1 cellular context compared by ENCODE assay signal in the genomic region with DNA sequence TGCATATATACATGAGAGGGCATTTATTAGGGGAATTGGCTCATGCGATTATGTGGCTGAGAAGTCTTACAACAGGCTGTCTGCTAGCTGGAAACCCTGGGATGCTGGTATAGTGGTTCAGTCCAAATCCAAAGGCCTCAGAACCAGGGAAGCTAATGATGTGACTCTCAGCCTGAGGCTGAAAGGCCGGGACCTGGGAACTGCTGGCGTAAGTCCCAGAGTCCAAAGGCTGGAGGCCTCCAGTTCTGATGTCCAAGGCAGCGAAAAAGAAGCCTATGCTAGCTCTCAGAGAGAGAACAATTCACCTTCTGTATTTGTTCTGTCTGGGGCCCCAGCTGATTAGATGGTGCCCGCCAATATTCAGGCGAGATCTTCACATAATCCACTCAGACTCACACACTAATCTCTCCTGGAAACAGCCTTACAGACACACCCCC.
TF ChIP-seq lines count a peak whose summit lies in the region.

No MANE protein-coding gene starts in this region.

TF ChIP-seq in HepG2, 621 proteins besides CTCF, POLR2A, EP300 and RAD21 (continued from another document and continues in another):
- TF ChIP-seq, protein P1, sequence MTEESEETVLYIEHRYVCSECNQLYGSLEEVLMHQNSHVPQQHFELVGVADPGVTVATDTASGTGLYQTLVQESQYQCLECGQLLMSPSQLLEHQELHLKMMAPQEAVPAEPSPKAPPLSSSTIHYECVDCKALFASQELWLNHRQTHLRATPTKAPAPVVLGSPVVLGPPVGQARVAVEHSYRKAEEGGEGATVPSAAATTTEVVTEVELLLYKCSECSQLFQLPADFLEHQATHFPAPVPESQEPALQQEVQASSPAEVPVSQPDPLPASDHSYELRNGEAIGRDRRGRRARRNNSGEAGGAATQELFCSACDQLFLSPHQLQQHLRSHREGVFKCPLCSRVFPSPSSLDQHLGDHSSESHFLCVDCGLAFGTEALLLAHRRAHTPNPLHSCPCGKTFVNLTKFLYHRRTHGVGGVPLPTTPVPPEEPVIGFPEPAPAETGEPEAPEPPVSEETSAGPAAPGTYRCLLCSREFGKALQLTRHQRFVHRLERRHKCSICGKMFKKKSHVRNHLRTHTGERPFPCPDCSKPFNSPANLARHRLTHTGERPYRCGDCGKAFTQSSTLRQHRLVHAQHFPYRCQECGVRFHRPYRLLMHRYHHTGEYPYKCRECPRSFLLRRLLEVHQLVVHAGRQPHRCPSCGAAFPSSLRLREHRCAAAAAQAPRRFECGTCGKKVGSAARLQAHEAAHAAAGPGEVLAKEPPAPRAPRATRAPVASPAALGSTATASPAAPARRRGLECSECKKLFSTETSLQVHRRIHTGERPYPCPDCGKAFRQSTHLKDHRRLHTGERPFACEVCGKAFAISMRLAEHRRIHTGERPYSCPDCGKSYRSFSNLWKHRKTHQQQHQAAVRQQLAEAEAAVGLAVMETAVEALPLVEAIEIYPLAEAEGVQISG (CRISPR knock-in tag; IDR thresholded peaks at IDR 0.05): peak; percentile 49; the same call in 1 of the 2 replicates
- TF ChIP-seq ZNF781 (CRISPR knock-in tag; IDR thresholded peaks at IDR 0.05; ENCODE audit: borderline replicate concordance, not compliant biosample characterization) (no peak), MAF1 (CRISPR knock-in tag; IDR thresholded peaks at IDR 0.05; ENCODE audit: borderline replicate concordance) (no peak), PRDM10 (CRISPR knock-in tag; IDR thresholded peaks at IDR 0.05; ENCODE audit: low read depth) (peak; percentile 91), MIXL1 (CRISPR knock-in tag; IDR thresholded peaks at IDR 0.05) (no peak), ZBTB42 (CRISPR knock-in tag; IDR thresholded peaks at IDR 0.05) (no peak), ELF3 (CRISPR knock-in tag; IDR thresholded peaks at IDR 0.05) (peak; percentile 32; the same call in 1 of the 2 replicates), SOX5 (CRISPR knock-in tag; IDR thresholded peaks at IDR 0.05; ENCODE audit: borderline replicate concordance) (peak; percentile 90), ZNF30 (CRISPR knock-in tag; IDR thresholded peaks at IDR 0.05) (no peak), NR2F6 (IDR thresholded peaks at IDR 0.05) (no peak), NR2F6 (CRISPR knock-in tag; IDR thresholded peaks at IDR 0.05) (peak; percentile 40; the same call in 1 of the 2 replicates), MBNL3 (CRISPR knock-in tag; conservative IDR thresholded peaks at IDR 0.05) (no peak), ZNF761 (CRISPR knock-in tag; conservative IDR thresholded peaks at IDR 0.05) (no peak), PRPF4 (IDR thresholded peaks at IDR 0.05; ENCODE audit: low read depth, low read length, poor library complexity, severe bottlenecking) (no peak), MAFK (conservative IDR thresholded peaks at IDR 0.05 in 1 of 2, IDR thresholded peaks at IDR 0.05 in 1 of 2; ENCODE audit: low read length in 2 of 2) (no peak), TCF7 (IDR thresholded peaks at IDR 0.05; ENCODE audit: low read depth) (0 out of 2 replicates have a peak, but pooled peaks have one; percentile 8), NR2F1 (CRISPR knock-in tag; IDR thresholded peaks at IDR 0.05) (peak in 1 of 2 experiments; percentile 50; a peak in 1 of 4 replicates), ZMYM4 (CRISPR knock-in tag; IDR thresholded peaks at IDR 0.05) (peak; percentile 82), ZFX (CRISPR knock-in tag; IDR thresholded peaks at IDR 0.05; ENCODE audit: low read depth) (peak; percentile 63), ETS1 (CRISPR knock-in tag; IDR thresholded peaks at IDR 0.05) (no peak), ZNF484 (CRISPR knock-in tag; IDR thresholded peaks at IDR 0.05; ENCODE audit: borderline replicate concordance, low read depth) (no peak), EHMT2 (IDR thresholded peaks at IDR 0.05; ENCODE audit: borderline replicate concordance, low read depth, low read length) (peak; percentile 42; the same call in 1 of the 2 replicates), POLR2AphosphoS5 (IDR thresholded peaks at IDR 0.05; ENCODE audit: low read depth, low read length) (no peak), CREM (IDR thresholded peaks at IDR 0.05) (peak; percentile 29; the same call in 1 of the 2 replicates), CREM (CRISPR knock-in tag; IDR thresholded peaks at IDR 0.05) (no peak), SOX13 (IDR thresholded peaks at IDR 0.05) (peak; percentile 64; the same call in 1 of the 2 replicates), SOX13 (CRISPR knock-in tag; conservative IDR thresholded peaks at IDR 0.05 in 1 of 2, IDR thresholded peaks at IDR 0.05 in 1 of 2) (peak in 1 of 2 experiments; percentile 89; a peak in 2 of 4 replicates), ZNF280D (CRISPR knock-in tag; IDR thresholded peaks at IDR 0.05) (no peak)
- TF ChIP-seq, protein P2, sequence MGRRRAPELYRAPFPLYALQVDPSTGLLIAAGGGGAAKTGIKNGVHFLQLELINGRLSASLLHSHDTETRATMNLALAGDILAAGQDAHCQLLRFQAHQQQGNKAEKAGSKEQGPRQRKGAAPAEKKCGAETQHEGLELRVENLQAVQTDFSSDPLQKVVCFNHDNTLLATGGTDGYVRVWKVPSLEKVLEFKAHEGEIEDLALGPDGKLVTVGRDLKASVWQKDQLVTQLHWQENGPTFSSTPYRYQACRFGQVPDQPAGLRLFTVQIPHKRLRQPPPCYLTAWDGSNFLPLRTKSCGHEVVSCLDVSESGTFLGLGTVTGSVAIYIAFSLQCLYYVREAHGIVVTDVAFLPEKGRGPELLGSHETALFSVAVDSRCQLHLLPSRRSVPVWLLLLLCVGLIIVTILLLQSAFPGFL (CRISPR knock-in tag; IDR thresholded peaks at IDR 0.05): no peak
- TF ChIP-seq, protein P3, sequence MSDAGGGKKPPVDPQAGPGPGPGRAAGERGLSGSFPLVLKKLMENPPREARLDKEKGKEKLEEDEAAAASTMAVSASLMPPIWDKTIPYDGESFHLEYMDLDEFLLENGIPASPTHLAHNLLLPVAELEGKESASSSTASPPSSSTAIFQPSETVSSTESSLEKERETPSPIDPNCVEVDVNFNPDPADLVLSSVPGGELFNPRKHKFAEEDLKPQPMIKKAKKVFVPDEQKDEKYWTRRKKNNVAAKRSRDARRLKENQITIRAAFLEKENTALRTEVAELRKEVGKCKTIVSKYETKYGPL (CRISPR knock-in tag; IDR thresholded peaks at IDR 0.05): no peak
- TF ChIP-seq, protein P4, sequence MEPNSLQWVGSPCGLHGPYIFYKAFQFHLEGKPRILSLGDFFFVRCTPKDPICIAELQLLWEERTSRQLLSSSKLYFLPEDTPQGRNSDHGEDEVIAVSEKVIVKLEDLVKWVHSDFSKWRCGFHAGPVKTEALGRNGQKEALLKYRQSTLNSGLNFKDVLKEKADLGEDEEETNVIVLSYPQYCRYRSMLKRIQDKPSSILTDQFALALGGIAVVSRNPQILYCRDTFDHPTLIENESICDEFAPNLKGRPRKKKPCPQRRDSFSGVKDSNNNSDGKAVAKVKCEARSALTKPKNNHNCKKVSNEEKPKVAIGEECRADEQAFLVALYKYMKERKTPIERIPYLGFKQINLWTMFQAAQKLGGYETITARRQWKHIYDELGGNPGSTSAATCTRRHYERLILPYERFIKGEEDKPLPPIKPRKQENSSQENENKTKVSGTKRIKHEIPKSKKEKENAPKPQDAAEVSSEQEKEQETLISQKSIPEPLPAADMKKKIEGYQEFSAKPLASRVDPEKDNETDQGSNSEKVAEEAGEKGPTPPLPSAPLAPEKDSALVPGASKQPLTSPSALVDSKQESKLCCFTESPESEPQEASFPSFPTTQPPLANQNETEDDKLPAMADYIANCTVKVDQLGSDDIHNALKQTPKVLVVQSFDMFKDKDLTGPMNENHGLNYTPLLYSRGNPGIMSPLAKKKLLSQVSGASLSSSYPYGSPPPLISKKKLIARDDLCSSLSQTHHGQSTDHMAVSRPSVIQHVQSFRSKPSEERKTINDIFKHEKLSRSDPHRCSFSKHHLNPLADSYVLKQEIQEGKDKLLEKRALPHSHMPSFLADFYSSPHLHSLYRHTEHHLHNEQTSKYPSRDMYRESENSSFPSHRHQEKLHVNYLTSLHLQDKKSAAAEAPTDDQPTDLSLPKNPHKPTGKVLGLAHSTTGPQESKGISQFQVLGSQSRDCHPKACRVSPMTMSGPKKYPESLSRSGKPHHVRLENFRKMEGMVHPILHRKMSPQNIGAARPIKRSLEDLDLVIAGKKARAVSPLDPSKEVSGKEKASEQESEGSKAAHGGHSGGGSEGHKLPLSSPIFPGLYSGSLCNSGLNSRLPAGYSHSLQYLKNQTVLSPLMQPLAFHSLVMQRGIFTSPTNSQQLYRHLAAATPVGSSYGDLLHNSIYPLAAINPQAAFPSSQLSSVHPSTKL (CRISPR knock-in tag; IDR thresholded peaks at IDR 0.05): peak; percentile 85
- TF ChIP-seq, protein P5, sequence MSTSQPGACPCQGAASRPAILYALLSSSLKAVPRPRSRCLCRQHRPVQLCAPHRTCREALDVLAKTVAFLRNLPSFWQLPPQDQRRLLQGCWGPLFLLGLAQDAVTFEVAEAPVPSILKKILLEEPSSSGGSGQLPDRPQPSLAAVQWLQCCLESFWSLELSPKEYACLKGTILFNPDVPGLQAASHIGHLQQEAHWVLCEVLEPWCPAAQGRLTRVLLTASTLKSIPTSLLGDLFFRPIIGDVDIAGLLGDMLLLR (CRISPR knock-in tag; IDR thresholded peaks at IDR 0.05): no peak
- TF ChIP-seq, protein P6, sequence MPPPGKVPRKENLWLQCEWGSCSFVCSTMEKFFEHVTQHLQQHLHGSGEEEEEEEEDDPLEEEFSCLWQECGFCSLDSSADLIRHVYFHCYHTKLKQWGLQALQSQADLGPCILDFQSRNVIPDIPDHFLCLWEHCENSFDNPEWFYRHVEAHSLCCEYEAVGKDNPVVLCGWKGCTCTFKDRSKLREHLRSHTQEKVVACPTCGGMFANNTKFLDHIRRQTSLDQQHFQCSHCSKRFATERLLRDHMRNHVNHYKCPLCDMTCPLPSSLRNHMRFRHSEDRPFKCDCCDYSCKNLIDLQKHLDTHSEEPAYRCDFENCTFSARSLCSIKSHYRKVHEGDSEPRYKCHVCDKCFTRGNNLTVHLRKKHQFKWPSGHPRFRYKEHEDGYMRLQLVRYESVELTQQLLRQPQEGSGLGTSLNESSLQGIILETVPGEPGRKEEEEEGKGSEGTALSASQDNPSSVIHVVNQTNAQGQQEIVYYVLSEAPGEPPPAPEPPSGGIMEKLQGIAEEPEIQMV (CRISPR knock-in tag; IDR thresholded peaks at IDR 0.05; ENCODE audit: low read depth): no peak
